ENCODE assay signal across 8 cellular contexts in genomic region chr16:30697264-30698138, GRCh38. TPM values are rescaled to one million over a fixed set of nuclear protein-coding genes. Genes with fewer than 3 reads are reported as not detected.
DNase-seq lines count a peak whose midpoint lies in the region; ATAC-seq, FAIRE-seq and TF ChIP-seq lines count a peak whose summit lies in the region.

No MANE protein-coding gene starts in this region.

- H3K4me3 ChIP-seq in Caco-2 (ENCODE audit: low read depth, low read length), result peak overlapping the region; percentile 99
- H3K4me3 ChIP-seq in esophagus (ENCODE audit: low read depth in 1 of 2, low read length in 2 of 2), result peak overlapping the region; percentile 80 to 100

- H3K36me3 Mint-ChIP-seq in Caco-2 (ENCODE audit: insufficient read depth, unreplicated experiment), result peaks cover 49% of the 10 kb centered on the region
- H3K36me3 Mint-ChIP-seq in natural killer cell treated with Interleukin-12 subunit alpha and Interleukin-12 subunit beta and Interleukin-15 and Interleukin-18, amount 100 ng/mL, for 72 hours, result peaks cover 12% of the 10 kb centered on the region

- H3K27me3 Mint-ChIP-seq in Caco-2 (ENCODE audit: insufficient read depth, unreplicated experiment), result no peaks in the 10 kb centered on the region
- no peaks in the 10 kb centered on the region for H3K27me3 Mint-ChIP-seq in natural killer cell treated with Interleukin-12 subunit alpha and Interleukin-12 subunit beta and Interleukin-15 and Interleukin-18, amount 100 ng/mL, for 72 hours

- ATAC-seq in GM19023 (IDR thresholded peaks at IDR 0.05; ENCODE audit: unreplicated experiment) (peak; percentile 85), HG03469 (IDR thresholded peaks at IDR 0.05; ENCODE audit: unreplicated experiment) (peak; percentile 73), SK-N-SH treated with all-trans-retinoic acid at 6 μM for 48 hours (peak; percentile 93), GM19035 (IDR thresholded peaks at IDR 0.05; ENCODE audit: unreplicated experiment) (no peak)
- peak; percentile 93 to 95 for ATAC-seq in natural killer cell treated with Interleukin-12 subunit alpha and Interleukin-12 subunit beta and Interleukin-15 and Interleukin-18, amount 100 ng/mL, for 72 hours

- H3K4me1 ChIP-seq in Caco-2, result peaks cover 7% of the 10 kb centered on the region; the same call in 1 of the 2 replicates
- H3K4me1 ChIP-seq in esophagus (ENCODE audit: control insufficient read depth in 2 of 2, insufficient read depth in 2 of 2, low read length in 1 of 2), result no peaks in the 10 kb centered on the region

- intact Hi-C loops in Caco-2 (cut with micrococcal nuclease; ENCODE audit: unreplicated experiment), result loop anchor here (1.0 to 5.0 kb wide), 3 partner anchors 39 to 170 kb away; partner anchors contain the start of genes FBRS and ZNF768

- no peaks in the 10 kb centered on the region for H3K4me1 Mint-ChIP-seq in Caco-2 (ENCODE audit: low read depth, unreplicated experiment)
- peaks cover 36 to 43% of the 10 kb centered on the region in 2 donors for H3K4me1 Mint-ChIP-seq in natural killer cell treated with Interleukin-12 subunit alpha and Interleukin-12 subunit beta and Interleukin-15 and Interleukin-18, amount 100 ng/mL, for 72 hours (ENCODE audit: low read depth in 2 of 2)

- FAIRE-seq in RCC 7860 (lab: Jason Lieb, UNC), result no peak

- POLR2A ChIA-PET in Caco-2 (lab: Charles Lee), result interaction anchor here (0.6 kb wide), 2 partner anchors 39 to 363 kb away, joined by 3 read pairs; partner anchors contain the start of gene FBRS

- TF ChIP-seq CTCF in Caco-2 (IDR thresholded peaks at IDR 0.05; ENCODE audit: insufficient read depth in 1 of 2, low read depth in 1 of 2, low read length in 1 of 2, severe bottlenecking in 1 of 2, unreplicated experiment in 1 of 2), result no peak

- H3K27me3 ChIP-seq in Caco-2 (replicated peaks; ENCODE audit: control insufficient read depth, insufficient read depth, low read length) (no peaks in the 10 kb centered on the region), esophagus (ENCODE audit: control insufficient read depth in 1 of 2, insufficient read depth in 2 of 2, low read length in 2 of 2) (no peaks in the 10 kb centered on the region)

- peak overlapping the region; percentile 95 for H3K4me3 Mint-ChIP-seq in Caco-2 (ENCODE audit: unreplicated experiment)
- H3K4me3 Mint-ChIP-seq in natural killer cell treated with Interleukin-12 subunit alpha and Interleukin-12 subunit beta and Interleukin-15 and Interleukin-18, amount 100 ng/mL, for 72 hours, result peak overlapping the region; percentile 91

- WGBS in esophagus, 2 donors, result 9 to 11% methylated on average over 26 of the region's 26 CpGs

- BruUV-seq in Caco-2 (replicated peaks; lab: Mats Ljungman, UMichigan), result TSS peak; percentile 67

- peak in 1 of 2 experiments; percentile 5 for DNase-seq in Caco-2
- no peak for DNase-seq in natural killer cell treated with Interleukin-12 subunit alpha and Interleukin-12 subunit beta and Interleukin-15 and Interleukin-18, amount 100 ng/mL, for 72 hours (ENCODE audit: low spot score)
- DNase-seq in RCC 7860 (ENCODE audit: low spot score), result no peak

- H3K27ac ChIP-seq in esophagus (ENCODE audit: low read depth in 2 of 2, low read length in 1 of 2), result peak overlapping the region; percentile 99 to 100

- CTCF ChIA-PET in Caco-2 (lab: Charles Lee), result no interaction called here

- H3K36me3 ChIP-seq in Caco-2 (ENCODE audit: control insufficient read depth, insufficient read depth, low read length) (peaks cover 3% of the 10 kb centered on the region), esophagus (ENCODE audit: control insufficient read depth in 2 of 2, insufficient read depth in 2 of 2, low read length in 1 of 2) (peaks cover 3 to 8% of the 10 kb centered on the region in 2 donors)

- H3K9me3 ChIP-seq in Caco-2, result no peaks in the 10 kb centered on the region
- H3K9me3 ChIP-seq in esophagus (ENCODE audit: control insufficient read depth in 2 of 2, insufficient read depth in 1 of 2, low read depth in 1 of 2, low read length in 1 of 2), result no peaks in the 10 kb centered on the region

- peak overlapping the region; percentile 98 for H3K27ac Mint-ChIP-seq in Caco-2 (ENCODE audit: unreplicated experiment)
- peak overlapping the region; percentile 99 to 100 for H3K27ac Mint-ChIP-seq in natural killer cell treated with Interleukin-12 subunit alpha and Interleukin-12 subunit beta and Interleukin-15 and Interleukin-18, amount 100 ng/mL, for 72 hours

- H3K9me3 Mint-ChIP-seq in Caco-2 (ENCODE audit: unreplicated experiment), result no peaks in the 10 kb centered on the region
- H3K9me3 Mint-ChIP-seq in natural killer cell treated with Interleukin-12 subunit alpha and Interleukin-12 subunit beta and Interleukin-15 and Interleukin-18, amount 100 ng/mL, for 72 hours, result no peaks in the 10 kb centered on the region

TF ChIP-seq in SK-N-SH treated with all-trans-retinoic acid at 6 μM for 48 hours, 23 proteins besides CTCF, POLR2A, EP300 and RAD21:
- no peak for TF ChIP-seq ZNF8 (CRISPR knock-in tag; IDR thresholded peaks at IDR 0.05)
- no peak for TF ChIP-seq TCF4 (CRISPR knock-in tag; IDR thresholded peaks at IDR 0.05; ENCODE audit: borderline replicate concordance)
- TF ChIP-seq ESRRG (CRISPR knock-in tag; IDR thresholded peaks at IDR 0.05), result no peak
- TF ChIP-seq PATZ1 (CRISPR knock-in tag; IDR thresholded peaks at IDR 0.05; ENCODE audit: borderline replicate concordance), result no peak
- TF ChIP-seq ZNF565 (CRISPR knock-in tag; conservative IDR thresholded peaks at IDR 0.05; ENCODE audit: low read depth), result no peak
- TF ChIP-seq ZNF70 (CRISPR knock-in tag; IDR thresholded peaks at IDR 0.05), result no peak
- TF ChIP-seq TSHZ2 (CRISPR knock-in tag; IDR thresholded peaks at IDR 0.05), result no peak
- TF ChIP-seq ZFP30 (CRISPR knock-in tag; IDR thresholded peaks at IDR 0.05), result no peak
- no peak for TF ChIP-seq OSR1 (CRISPR knock-in tag; IDR thresholded peaks at IDR 0.05)
TF ChIP-seq in SK-N-SH treated with all-trans-retinoic acid at 6 μM for 48 hours: peak in this region for 0.

RNA-seq across cellular contexts. Expression of gene SRCAP, which starts 1.5 kb away (rescaled TPM):
- 56.1 and 57.4 TPM in 2 replicates for total RNA-seq in Caco-2 (2022)
- polyA plus RNA-seq in esophagus, result 10 to 100 TPM in 1 of 2 donors, 1 to 10 TPM in 1; 4.9 to 20.9 TPM
- total RNA-seq in natural killer cell treated with Interleukin-12 subunit alpha and Interleukin-12 subunit beta and Interleukin-15 and Interleukin-18, amount 100 ng/mL, for 72 hours, result 100 to 1,000 TPM in 1 of 2 donors, 10 to 100 TPM in 1; 90.8 to 121 TPM

RNA-seq across cellular contexts. Expression of gene FBRS, which starts 39.3 kb away (rescaled TPM):
- total RNA-seq in Caco-2 (2022), result 46.1 and 47.9 TPM in 2 replicates
- 10 to 100 TPM; 43.5 to 84.8 TPM for polyA plus RNA-seq in esophagus
- total RNA-seq in natural killer cell treated with Interleukin-12 subunit alpha and Interleukin-12 subunit beta and Interleukin-15 and Interleukin-18, amount 100 ng/mL, for 72 hours, result 100 to 1,000 TPM; 140 to 147 TPM

RNA-seq across cellular contexts. Expression of gene PRR14, which starts 46.7 kb away (rescaled TPM):
- total RNA-seq in Caco-2 (2022), result 26.3 and 28.2 TPM in 2 replicates
- polyA plus RNA-seq in esophagus, result 10 to 100 TPM; 26.8 to 51.8 TPM
- total RNA-seq in natural killer cell treated with Interleukin-12 subunit alpha and Interleukin-12 subunit beta and Interleukin-15 and Interleukin-18, amount 100 ng/mL, for 72 hours, result 100 to 1,000 TPM; 128 to 197 TPM

RNA-seq across cellular contexts. Expression of gene PHKG2, which starts 50.7 kb away (rescaled TPM):
- 40.8 and 48.6 TPM in 2 replicates for total RNA-seq in Caco-2 (2022)
- 10 to 100 TPM; 23.2 to 34.8 TPM for polyA plus RNA-seq in esophagus
- 10 to 100 TPM; 50.2 to 63.8 TPM for total RNA-seq in natural killer cell treated with Interleukin-12 subunit alpha and Interleukin-12 subunit beta and Interleukin-15 and Interleukin-18, amount 100 ng/mL, for 72 hours
